In the genomic region with DNA sequence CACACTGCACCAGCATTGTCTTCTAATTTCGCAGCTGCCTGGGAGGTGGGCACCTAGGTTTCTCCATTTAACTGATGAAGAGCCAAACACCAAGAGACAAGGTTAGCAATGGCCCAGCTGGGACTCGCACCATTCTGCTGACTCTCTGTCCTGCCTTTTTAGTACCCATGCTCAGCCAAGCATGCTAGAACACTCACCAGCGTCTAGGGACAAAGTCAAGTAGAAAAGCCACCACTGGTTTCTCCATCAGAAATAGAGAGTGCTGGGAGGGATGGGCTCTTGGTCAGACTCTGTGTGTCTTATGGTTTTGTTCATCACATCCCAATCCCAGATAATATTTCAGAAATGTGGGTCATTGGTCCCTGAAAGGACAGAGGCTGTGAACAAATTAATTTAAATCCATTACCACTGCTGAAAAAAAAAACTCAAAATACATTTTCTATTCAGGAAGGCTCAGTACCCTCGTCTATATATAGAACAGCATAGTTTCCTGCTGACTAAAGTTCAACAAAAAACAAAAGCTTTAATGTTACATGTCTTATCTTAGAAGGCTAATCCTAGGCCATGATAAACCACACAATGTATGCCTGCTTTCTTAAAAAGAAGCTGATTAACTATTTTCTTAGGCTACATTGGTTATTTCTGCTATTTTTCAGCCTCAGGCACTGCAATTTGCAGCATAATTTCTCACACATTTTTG, we compare ENCODE assay signal across 16 cellular contexts.
A peak's percentile ranks its signal among the peaks of the same experiment; 100 is the strongest.
DNase-seq lines count a peak whose midpoint lies in the region; ATAC-seq and TF ChIP-seq lines count a peak whose summit lies in the region.
"Had no signal": no experiment of that assay in that cellular context is flagged by ENCODE, and none has a peak within 500 bp of the region (broad histone marks: within the 10 kb centered on the region; RNA-seq: fewer than 3 reads in every experiment).

No MANE protein-coding gene starts in this region.

- no peaks in the 10 kb centered on the region for H3K27me3 ChIP-seq in spleen (replicated peaks in 1 of 7)

- no peak for TF ChIP-seq POLR2A in spleen (IDR thresholded peaks at IDR 0.05)

- no peaks in the 10 kb centered on the region for H3K36me3 ChIP-seq in spleen
- H3K36me3 ChIP-seq: HAP-1 had no signal

- DNase-seq in Right ventricle myocardium superior (no peak), Right ventricle myocardium inferior (ENCODE audit: missing footprints) (no peak), NAMALWA (ENCODE audit: low spot score) (peak; percentile 30), epidermal melanocyte (ENCODE audit: insufficient read length, low spot score) (peak; percentile 54), spleen (no peak), CD1c-positive myeloid dendritic cell (ENCODE audit: extremely low spot score) (no peak), NCI-H128 (lab: John Stamatoyannopoulos, UW; ENCODE audit: unreplicated experiment) (no peak)
- no peak for DNase-seq in activated effector memory CD4-positive, alpha-beta T cell treated with Interleukin-2 at 50 U/mL for 16 hours
- DNase-seq: amniotic stem cell; effector CD8-positive, alpha-beta T cell; left colon; NCI-H69; SHP77 had no signal

- WGBS in spleen, 5 donors, result 37 to 47% (median 44%) methylated on average over 4 of the region's 4 CpGs

- intact Hi-C loops in Right ventricle myocardium superior (cut with DNase I) (no loop called here), Right ventricle myocardium inferior (cut with DNase I) (no loop called here), spleen (cut with DNase I; ENCODE audit: low total_unique reads) (no loop called here)

- TF ChIP-seq CTCF in spleen (IDR thresholded peaks at IDR 0.05 in 8 of 11, conservative IDR thresholded peaks at IDR 0.05 in 3 of 11), result no peak

- H3K27ac ChIP-seq in spleen, result peak overlapping the region in 6 of 8 donors; percentile 16 to 80 (median 54)
- H3K27ac ChIP-seq: A549, VCaP had no signal

- H3K9me3 ChIP-seq in spleen, result no peaks in the 10 kb centered on the region
- H3K9me3 ChIP-seq: A549, HAP-1 had no signal

- peak; percentile 45 for ATAC-seq in Right ventricle myocardium superior (ENCODE audit: poor library complexity)
- ATAC-seq in Right ventricle myocardium inferior, result no peak
- ATAC-seq: A549, left colon had no signal

- H3K4me3 ChIP-seq in spleen, result peak overlapping the region in 1 of 8 donors; percentile 17
- H3K4me3 ChIP-seq: A549, HAP-1 had no signal

- H3K4me1 ChIP-seq in spleen, result peaks cover 0 to 23% (median 15%) of the 10 kb centered on the region in 6 donors
- H3K4me1 ChIP-seq: A549, HAP-1 had no signal

Comparison
In these comparisons a context has a peak if more than half of its experiments do, and no peak if none do; other contexts are left out.
1. DNase-seq: peak in NAMALWA (single experiment) and epidermal melanocyte (single experiment); none in Right ventricle myocardium superior (single experiment), Right ventricle myocardium inferior (single experiment), spleen (single experiment), CD1c-positive myeloid dendritic cell (single experiment), activated effector memory CD4-positive, alpha-beta T cell treated with Interleukin-2 at 50 U/mL for 16 hours (single experiment) and NCI-H128 (single experiment).